18 cellular contexts compared by ENCODE assay signal in genomic region chr4:25727711-25728493, GRCh38.
DNase-seq lines count a peak whose midpoint lies in the region; ATAC-seq, FAIRE-seq and TF ChIP-seq lines count a peak whose summit lies in the region.
"Had no signal": no experiment of that assay in that cellular context is flagged by ENCODE, and none has a peak within 500 bp of the region (broad histone marks: within the 10 kb centered on the region; RNA-seq: fewer than 3 reads in every experiment).

No MANE protein-coding gene starts in this region.

- no peaks in the 10 kb centered on the region for H3K27me3 ChIP-seq in small intestine (ENCODE audit: control insufficient read depth in 2 of 2, insufficient read depth in 2 of 2, low read length in 2 of 2)
- H3K27me3 ChIP-seq: Peyer's patch had no signal

- peak; percentile 58 for ATAC-seq in GM19463 (IDR thresholded peaks at IDR 0.05; ENCODE audit: unreplicated experiment)

- no peak for FAIRE-seq in small intestine (lab: Jason Lieb, UNC)
- FAIRE-seq: urothelium cell line had no signal

- H3K4me3 ChIP-seq in small intestine (ENCODE audit: low read depth in 1 of 2, low read length in 2 of 2) = no peak overlapping the region
- H3K4me3 ChIP-seq: Peyer's patch had no signal

- peak; percentile 23 for DNase-seq in GM10266 (ENCODE audit: extremely low spot score)
- peak; percentile 34 for DNase-seq in NCI-H146 (lab: John Stamatoyannopoulos, UW)
- DNase-seq in kidney glomerular epithelial cell (lab: John Stamatoyannopoulos, UW) = peak; percentile 50
- DNase-seq in effector CD8-positive, alpha-beta T cell (lab: John Stamatoyannopoulos, UW) = no peak
- DNase-seq in small intestine = no peak
- DNase-seq in retina = no peak
- DNase-seq in NCI-H2081 (lab: John Stamatoyannopoulos, UW) = no peak
- DNase-seq: activated gamma-delta T cell; aorta; DMS 273 treated with DMSO at 0.1 percent for 48 hours; Karpas-422; NCI-H1694; NCI-H774; Peyer's patch; stimulated activated naive CD4-positive, alpha-beta T cell treated with Interleukin-2 at 50 U/mL for 16 hours; WERI-Rb-1 had no signal

- no peaks in the 10 kb centered on the region for H3K4me1 ChIP-seq in small intestine (ENCODE audit: control insufficient read depth in 2 of 2, insufficient read depth in 1 of 2, low read depth in 1 of 2, low read length in 1 of 2)
- H3K4me1 ChIP-seq: Peyer's patch had no signal

- no peak overlapping the region for H3K27ac ChIP-seq in small intestine (ENCODE audit: low read depth in 1 of 2, low read length in 1 of 2)
- H3K27ac ChIP-seq: Peyer's patch, WERI-Rb-1 had no signal

- no peaks in the 10 kb centered on the region for H3K36me3 ChIP-seq in small intestine (ENCODE audit: control insufficient read depth in 2 of 2, insufficient read depth in 2 of 2, low read length in 2 of 2)
- H3K36me3 ChIP-seq: Peyer's patch, WERI-Rb-1 had no signal

- no peak for TF ChIP-seq CTCF in GM10266 (IDR thresholded peaks at IDR 0.05; ENCODE audit: control insufficient read depth, insufficient read depth, low read depth, missing control alignments)

- H3K9me3 ChIP-seq in small intestine (ENCODE audit: control insufficient read depth, low read depth) = no peaks in the 10 kb centered on the region
- H3K9me3 ChIP-seq: Peyer's patch had no signal

- WGBS in small intestine, 3 donors = 89 to 93% (median 89%) methylated on average over 9 of the region's 9 CpGs

Comparison
In these comparisons a context has a peak if more than half of its experiments do, and no peak if none do; other contexts are left out.
1. DNase-seq: peak in GM10266 (single experiment), NCI-H146 (single experiment) and kidney glomerular epithelial cell (single experiment); none in effector CD8-positive, alpha-beta T cell (single experiment), small intestine (single experiment), retina (single experiment) and NCI-H2081 (0 of 2).